In the genomic region with DNA sequence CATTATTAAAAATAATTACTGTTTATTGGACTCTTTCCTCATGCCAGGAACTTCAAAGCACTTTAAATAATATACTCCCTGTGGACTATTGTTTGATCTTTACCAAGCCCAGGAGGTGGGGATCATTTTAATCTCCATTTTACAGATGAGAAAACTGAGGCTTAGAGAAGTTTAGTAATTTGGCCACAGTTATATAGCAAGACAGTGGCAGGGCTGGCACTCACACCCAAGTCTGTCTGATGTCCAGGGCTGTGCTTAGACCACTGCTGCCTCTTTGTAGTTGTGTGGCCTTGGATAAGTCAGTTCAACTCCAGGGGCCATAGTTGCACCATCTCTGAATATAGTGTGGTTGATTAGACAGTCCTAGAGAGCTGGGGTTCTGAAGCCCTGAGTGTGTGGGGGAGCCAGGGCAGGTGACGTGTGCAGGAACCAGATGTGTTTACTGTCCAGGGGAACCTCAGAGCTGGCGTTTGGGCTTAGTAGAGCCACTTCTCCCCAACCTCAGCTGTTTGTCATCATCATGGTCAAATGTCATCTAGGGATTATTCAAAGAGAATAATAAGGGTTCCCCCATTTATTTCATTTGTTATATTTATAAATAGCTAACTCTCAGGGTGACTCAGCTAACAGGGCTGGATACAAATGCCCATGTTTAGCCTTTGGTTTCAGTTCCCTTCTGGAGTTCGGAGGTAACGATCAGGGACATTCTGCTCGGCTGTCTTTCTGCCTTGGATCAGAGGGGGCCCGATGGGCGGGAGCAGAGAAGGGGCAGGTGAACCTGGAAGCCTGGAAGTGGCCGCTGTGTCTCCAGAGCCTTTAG, we compare ENCODE assay signal across 11 cellular contexts.
A peak's percentile ranks its signal among the peaks of the same experiment; 100 is the strongest.
DNase-seq lines count a peak whose midpoint lies in the region; ATAC-seq and TF ChIP-seq lines count a peak whose summit lies in the region.
"Had no signal": no experiment of that assay in that cellular context is flagged by ENCODE, and none has a peak within 500 bp of the region (broad histone marks: within the 10 kb centered on the region; RNA-seq: fewer than 3 reads in every experiment).

No MANE protein-coding gene starts in this region.

- no peak for TF ChIP-seq EP300 in ovary (IDR thresholded peaks at IDR 0.05)

- H4K20me1 ChIP-seq in GM23338 (replicated peaks; ENCODE audit: insufficient read depth) = peaks cover 18% of the 10 kb centered on the region
- peaks cover 9% of the 10 kb centered on the region; the same call in 1 of the 2 replicates for H4K20me1 ChIP-seq in IMR-90 (ENCODE audit: insufficient read depth, low read length)

- H2AK9ac ChIP-seq in IMR-90 (replicated peaks; ENCODE audit: low read depth, low read length, poor library complexity) = no peak overlapping the region

- H3K79me1 ChIP-seq in IMR-90 (ENCODE audit: low read depth in 1 of 2, low read length in 2 of 2) = peaks cover 6 to 31% of the 10 kb centered on the region in 2 experiments; a peak in 3 of 4 replicates

- peaks cover 24% of the 10 kb centered on the region for H3K36me3 Mint-ChIP-seq in GM23338 (ENCODE audit: low read depth)

- TF ChIP-seq POLR2A in IMR-90 (IDR thresholded peaks at IDR 0.05; ENCODE audit: low read depth, low read length) (no peak), ovary (IDR thresholded peaks at IDR 0.05) (no peak)

- intact Hi-C loops in IMR-90 (cut with micrococcal nuclease) (no loop called here), ovary (cut with DNase I) (no loop called here)

- H3K9me3 Mint-ChIP-seq in GM23338 = no peaks in the 10 kb centered on the region; the same call in 2 of the 3 replicates

- H2BK120ac ChIP-seq in IMR-90 (ENCODE audit: low read depth, low read length) = no peak overlapping the region

- ATAC-seq in GM18858 (IDR thresholded peaks at IDR 0.05; ENCODE audit: unreplicated experiment) (peak; percentile 66), GM23338 (peak; percentile 19; the same call in 1 of the 3 replicates), IMR-90 (ENCODE audit: low read depth) (peak; percentile 80)

- peaks cover 3% of the 10 kb centered on the region for H3K27me3 Mint-ChIP-seq in GM23338 (ENCODE audit: insufficient read depth, low read depth, poor library complexity)

- dilution Hi-C loops in IMR-90 (cut with HindIII; ENCODE audit: low sequenced_read_pairs, unreplicated experiment) = no loop called here

- H3K4me2 ChIP-seq in GM23338 (no peak overlapping the region), IMR-90 (ENCODE audit: low read depth, low read length) (peak overlapping the region; percentile 53)

- POLR2A ChIA-PET in IMR-90 (lab: Charles Lee; ENCODE audit: unreplicated experiment) = interaction anchor here (0.6 kb wide), 1 partner anchor 139 kb away, joined by 3 read pairs; no protein-coding TSS in a partner anchor

- no peaks in the 10 kb centered on the region for H3K4me1 Mint-ChIP-seq in GM23338

- H3K27ac Mint-ChIP-seq in GM23338 = no peak overlapping the region; the same call in 1 of the 2 replicates

- TF ChIP-seq RAD21 in IMR-90 (IDR thresholded peaks at IDR 0.05; ENCODE audit: low read length) = no peak

- no peak overlapping the region for H2AK5ac ChIP-seq in IMR-90 (ENCODE audit: low read depth, low read length)

- no peak for DNase-seq in GM23338 (ENCODE audit: low spot score)
- DNase-seq in IMR-90 = peak; percentile 49
- no peak for DNase-seq in putamen (ENCODE audit: low spot score)
- DNase-seq in NCI-H2171 treated with DMSO at 0.1 percent for 48 hours (lab: John Stamatoyannopoulos, UW) = no peak
- DNase-seq in ovary = no peak
- no peak for DNase-seq in NK-92 treated with Interleukin-12 subunit alpha and Interleukin-12 subunit beta, amount 100 ng/mL, for 24 hours (lab: John Stamatoyannopoulos, UW)
- DNase-seq: central memory CD4-positive, alpha-beta T cell; stimulated activated CD4-positive, alpha-beta T cell treated with anti-CD3 and anti-CD28 coated beads, Interleukin-15, amount 100 ng/mL, for 24 hours; WERI-Rb-1 had no signal

- H3K4me1 ChIP-seq in GM23338 (ENCODE audit: insufficient read depth) = no peaks in the 10 kb centered on the region
- peaks cover 20% of the 10 kb centered on the region for H3K4me1 ChIP-seq in IMR-90 (ENCODE audit: control insufficient read depth, insufficient read depth, low read length)
- H3K4me1 ChIP-seq in muscle layer of colon (ENCODE audit: insufficient read depth, low read length) = peaks cover 4% of the 10 kb centered on the region
- no peaks in the 10 kb centered on the region for H3K4me1 ChIP-seq in ovary (ENCODE audit: insufficient read depth)

- no peak overlapping the region for H2BK15ac ChIP-seq in IMR-90 (ENCODE audit: low read depth, low read length)

- H3K14ac ChIP-seq in IMR-90 (replicated peaks; ENCODE audit: low read depth, low read length) = no peak overlapping the region; the same call in 1 of the 2 replicates

- no peak overlapping the region for H3K4ac ChIP-seq in IMR-90 (ENCODE audit: low read depth, low read length)

- H3K79me2 ChIP-seq in GM23338 (replicated peaks; ENCODE audit: insufficient read depth) = no peaks in the 10 kb centered on the region

- H3K56ac ChIP-seq in IMR-90 (ENCODE audit: extremely low read depth, insufficient read depth, low read length) = no peak overlapping the region

- H3K9me3 ChIP-seq in IMR-90 (ENCODE audit: control insufficient read depth, insufficient read depth, low read length) = no peaks in the 10 kb centered on the region
- H3K9me3 ChIP-seq in muscle layer of colon (ENCODE audit: low read length) = no peaks in the 10 kb centered on the region
- H3K9me3 ChIP-seq in ovary = no peaks in the 10 kb centered on the region

- BruUV-seq in IMR-90 (replicated peaks; lab: Mats Ljungman, UMichigan) = no TSS peak

- no peak overlapping the region for H4K8ac ChIP-seq in IMR-90 (ENCODE audit: low read depth in 2 of 2, low read length in 2 of 2)

- no peak overlapping the region for H2BK20ac ChIP-seq in IMR-90 (ENCODE audit: low read depth, low read length)

- H3K27ac ChIP-seq in GM23338 (ENCODE audit: low read depth) = no peak overlapping the region
- no peak overlapping the region for H3K27ac ChIP-seq in IMR-90 (ENCODE audit: insufficient read depth, low read length)
- no peak overlapping the region for H3K27ac ChIP-seq in muscle layer of colon (ENCODE audit: low read depth, low read length)
- no peak overlapping the region for H3K27ac ChIP-seq in ovary
- H3K27ac ChIP-seq: WERI-Rb-1 had no signal

- in situ Hi-C loops in IMR-90 (cut with MboI; ENCODE audit: low sequenced_read_pairs) = no loop called here

- no peak overlapping the region for H3K23ac ChIP-seq in IMR-90 (ENCODE audit: low read depth, low read length)

- H2AFZ ChIP-seq in GM23338 = no peak overlapping the region
- peak overlapping the region; percentile 1 for H2AFZ ChIP-seq in IMR-90 (replicated peaks; ENCODE audit: low read length, poor library complexity)

- H3K4me3 ChIP-seq in GM23338 (no peak overlapping the region), IMR-90 (ENCODE audit: insufficient read depth, low read depth, low read length) (no peak overlapping the region), muscle layer of colon (ENCODE audit: low read depth in 1 of 2, low read length in 2 of 2) (peak overlapping the region in 1 of 2 donors; percentile 46), ovary (no peak overlapping the region)

- peaks cover 22% of the 10 kb centered on the region for H3K9me1 ChIP-seq in IMR-90 (ENCODE audit: insufficient read depth, low read length)

- no peak overlapping the region for H3K4me3 Mint-ChIP-seq in GM23338

- H4K91ac ChIP-seq in IMR-90 (ENCODE audit: insufficient read depth, low read depth, low read length) = no peak overlapping the region

- no peaks in the 10 kb centered on the region for H3F3A ChIP-seq in GM23338 (replicated peaks; ENCODE audit: low read depth)

- CTCF ChIA-PET in IMR-90 (lab: Yijun Ruan, JAX) = no interaction called here

- H2BK5ac ChIP-seq in IMR-90 (ENCODE audit: low read depth, low read length, poor library complexity, severe bottlenecking) = no peak overlapping the region

- TF ChIP-seq CTCF in GM23338 (conservative IDR thresholded peaks at IDR 0.05; ENCODE audit: low read depth in 2 of 2) = no peak
- no peak for TF ChIP-seq CTCF in IMR-90 (conservative IDR thresholded peaks at IDR 0.05; ENCODE audit: low read depth, low read length)
- TF ChIP-seq CTCF in ovary (IDR thresholded peaks at IDR 0.05) = no peak

- H3K36me3 ChIP-seq in GM23338 (ENCODE audit: insufficient read depth) (no peaks in the 10 kb centered on the region), IMR-90 (ENCODE audit: control insufficient read depth, insufficient read depth, low read length) (peaks cover 14% of the 10 kb centered on the region), muscle layer of colon (ENCODE audit: insufficient read depth, low read length) (no peaks in the 10 kb centered on the region), ovary (no peaks in the 10 kb centered on the region)

- H3K9me2 ChIP-seq in GM23338 (ENCODE audit: insufficient read depth) = no peaks in the 10 kb centered on the region

- H4K5ac ChIP-seq in IMR-90 (ENCODE audit: low read depth, low read length) = no peak overlapping the region

- H3K27me3 ChIP-seq in GM23338 (ENCODE audit: insufficient read depth) (no peaks in the 10 kb centered on the region), IMR-90 (ENCODE audit: control insufficient read depth, insufficient read depth, low read length) (no peaks in the 10 kb centered on the region), muscle layer of colon (ENCODE audit: control insufficient read depth in 1 of 2, insufficient read depth in 2 of 2, low read length in 2 of 2) (no peaks in the 10 kb centered on the region), ovary (no peaks in the 10 kb centered on the region)

- no peak overlapping the region; the same call in 1 of the 2 replicates for H3K18ac ChIP-seq in IMR-90 (ENCODE audit: low read depth, low read length)

- WGBS in IMR-90 (ENCODE audit: extremely low coverage in 2 of 2, insufficient read length in 1 of 2), 2 experiments = no CpG with 5 or more reads among the region's 8 CpGs
- 88 to 92% (median 90%) methylated on average over 8 of the region's 8 CpGs for WGBS in ovary, 3 donors

- H3K9ac ChIP-seq in IMR-90 (ENCODE audit: low read depth, low read length) (no peak overlapping the region), muscle layer of colon (ENCODE audit: low read length) (peak overlapping the region; percentile 26)

TF ChIP-seq in IMR-90, 13 proteins besides CTCF, POLR2A, EP300 and RAD21:
- TF ChIP-seq, protein P1, sequence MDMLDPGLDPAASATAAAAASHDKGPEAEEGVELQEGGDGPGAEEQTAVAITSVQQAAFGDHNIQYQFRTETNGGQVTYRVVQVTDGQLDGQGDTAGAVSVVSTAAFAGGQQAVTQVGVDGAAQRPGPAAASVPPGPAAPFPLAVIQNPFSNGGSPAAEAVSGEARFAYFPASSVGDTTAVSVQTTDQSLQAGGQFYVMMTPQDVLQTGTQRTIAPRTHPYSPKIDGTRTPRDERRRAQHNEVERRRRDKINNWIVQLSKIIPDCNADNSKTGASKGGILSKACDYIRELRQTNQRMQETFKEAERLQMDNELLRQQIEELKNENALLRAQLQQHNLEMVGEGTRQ (IDR thresholded peaks at IDR 0.05; ENCODE audit: low read depth, low read length) = no peak
- TF ChIP-seq NFE2L2 (IDR thresholded peaks at IDR 0.05; ENCODE audit: low read depth, low read length) = peak; percentile 51; the same call in 1 of the 2 replicates

Comparison
In these comparisons a context has a peak if more than half of its experiments do, and no peak if none do; other contexts are left out.
1. ATAC-seq: peak in every context shown above with its lines; median percentile 80 in IMR-90; 66 in GM18858; 19 in GM23338.